Comparison of ENCODE assay signal across 17 cellular contexts in genomic region chr11:114149689-114150407, GRCh38.
DNase-seq lines count a peak whose midpoint lies in the region; ATAC-seq and TF ChIP-seq lines count a peak whose summit lies in the region.
"Had no signal": no experiment of that assay in that cellular context is flagged by ENCODE, and none has a peak within 500 bp of the region (broad histone marks: within the 10 kb centered on the region; RNA-seq: fewer than 3 reads in every experiment).

No MANE protein-coding gene starts in this region.

- H3K27me3 ChIP-seq in ascending aorta (no peaks in the 10 kb centered on the region), right lobe of liver (no peaks in the 10 kb centered on the region), subcutaneous abdominal adipose tissue (ENCODE audit: control insufficient read depth in 5 of 5, insufficient read depth in 4 of 5, low read length in 5 of 5) (no peaks in the 10 kb centered on the region)
- H3K27me3 ChIP-seq: pancreas had no signal

- DNase-seq in HCEC 1CT (peak; percentile 38), ascending aorta (ENCODE audit: low spot score in 2 of 2) (no peak), right lobe of liver (no peak), type B pancreatic cell (ENCODE audit: extremely low spot score, unreplicated experiment) (no peak), NOMO-1 treated with dmso at 0.1 percent for 144 hours (lab: John Stamatoyannopoulos, UW; ENCODE audit: unreplicated experiment) (no peak), KBM-7 (no peak)
- DNase-seq: activated T-cell treated with anti-CD3 and anti-CD28 coated beads for 4 hours; amniotic stem cell; CD4-positive, alpha-beta T cell; GDM1; head of caudate nucleus; MG63; NCI-H2171; pancreas had no signal

- H3K36me3 ChIP-seq in ascending aorta (peaks cover 0 to 24% of the 10 kb centered on the region in 2 donors), right lobe of liver (no peaks in the 10 kb centered on the region), subcutaneous abdominal adipose tissue (ENCODE audit: control insufficient read depth in 5 of 5, insufficient read depth in 5 of 5, low read length in 5 of 5) (no peaks in the 10 kb centered on the region)
- H3K36me3 ChIP-seq: MG63, pancreas had no signal

- peaks cover 75% of the 10 kb centered on the region for H3K27me3 Mint-ChIP-seq in type B pancreatic cell
- H3K27me3 Mint-ChIP-seq: CD4-positive, alpha-beta T cell had no signal

- H3K36me3 Mint-ChIP-seq in type B pancreatic cell, result no peaks in the 10 kb centered on the region

- peaks cover 48 to 93% of the 10 kb centered on the region in 2 donors for H3K4me1 ChIP-seq in ascending aorta
- H3K4me1 ChIP-seq in right lobe of liver, result peaks cover 0 to 88% (median 39%) of the 10 kb centered on the region in 4 donors
- H3K4me1 ChIP-seq in subcutaneous abdominal adipose tissue (ENCODE audit: control insufficient read depth in 5 of 5, insufficient read depth in 5 of 5, low read length in 5 of 5), result peaks cover 8 to 72% (median 54%) of the 10 kb centered on the region in 5 donors

- H3K9me3 ChIP-seq in ascending aorta (no peaks in the 10 kb centered on the region), right lobe of liver (no peaks in the 10 kb centered on the region), subcutaneous abdominal adipose tissue (ENCODE audit: control insufficient read depth in 5 of 5, low read length in 5 of 5) (no peaks in the 10 kb centered on the region)
- H3K9me3 ChIP-seq: MG63, pancreas had no signal

- no peak for ATAC-seq in right lobe of liver
- no peak for ATAC-seq in GM19455 (IDR thresholded peaks at IDR 0.05; ENCODE audit: unreplicated experiment)
- ATAC-seq: HCT116 had no signal

- 69% methylated on average over 3 of the region's 3 CpGs for WGBS in right lobe of liver (ENCODE audit: insufficient coverage, low coverage, low lambda C conversion rate, missing lambda C conversion rate)

- TF ChIP-seq POLR2A in right lobe of liver (IDR thresholded peaks at IDR 0.05), result no peak

- H3K9ac ChIP-seq in subcutaneous abdominal adipose tissue (ENCODE audit: low read length in 5 of 5), result peak overlapping the region in 1 of 5 donors; percentile 11

- TF ChIP-seq CTCF in ascending aorta (IDR thresholded peaks at IDR 0.05), result no peak
- TF ChIP-seq CTCF in right lobe of liver (IDR thresholded peaks at IDR 0.05), result no peak
- no peak for TF ChIP-seq CTCF in type B pancreatic cell (conservative IDR thresholded peaks at IDR 0.05)

- H3K4me3 Mint-ChIP-seq in type B pancreatic cell, result no peak overlapping the region
- H3K4me3 Mint-ChIP-seq: CD4-positive, alpha-beta T cell had no signal

- peaks cover 28% of the 10 kb centered on the region for H3K4me1 Mint-ChIP-seq in type B pancreatic cell (ENCODE audit: unreplicated experiment)

- peak overlapping the region; percentile 92 to 99 for H3K27ac ChIP-seq in ascending aorta
- peak overlapping the region in 2 of 3 donors; percentile 30 to 98 for H3K27ac ChIP-seq in right lobe of liver
- H3K27ac ChIP-seq in subcutaneous abdominal adipose tissue (ENCODE audit: low read depth, low read length), result peak overlapping the region; percentile 73
- H3K27ac ChIP-seq: pancreas had no signal

- in situ Hi-C loops in KBM-7 (cut with MboI; ENCODE audit: low pct_unique_long_range_greater_than_20kb, low sequenced_read_pairs), result no loop called here

- intact Hi-C loops in ascending aorta (cut with DNase I), result loop anchor here (2.0 to 5.0 kb wide), 2 partner anchors 15 to 68 kb away; no protein-coding TSS in a partner anchor
- intact Hi-C loops in right lobe of liver (cut with DNase I), result loop anchor here in 1 of 2 donors (10.0 kb wide), 1 partner anchor 85 kb away; no protein-coding TSS in a partner anchor

- H3K4me3 ChIP-seq in ascending aorta, result peak overlapping the region in 1 of 2 donors; percentile 7
- H3K4me3 ChIP-seq in right lobe of liver, result no peak overlapping the region
- H3K4me3 ChIP-seq in subcutaneous abdominal adipose tissue (ENCODE audit: low read depth in 1 of 5, low read length in 5 of 5), result no peak overlapping the region
- H3K4me3 ChIP-seq: MG63, pancreas had no signal

- H3K9me3 Mint-ChIP-seq in type B pancreatic cell, result no peaks in the 10 kb centered on the region
- H3K9me3 Mint-ChIP-seq: CD4-positive, alpha-beta T cell had no signal

- H3K27ac Mint-ChIP-seq in type B pancreatic cell, result no peak overlapping the region
- H3K27ac Mint-ChIP-seq: CD4-positive, alpha-beta T cell had no signal
